ENCODE assay signal across 1 cellular context in genomic region chr5:135041726-135042125, GRCh38.
TF ChIP-seq lines count a peak whose summit lies in the region.

No MANE protein-coding gene starts in this region.

TF ChIP-seq in H1, 55 proteins besides CTCF, POLR2A, EP300 and RAD21 (continued from another document):
- TF ChIP-seq USF2 (IDR thresholded peaks at IDR 0.05; ENCODE audit: low read length) (no peak), FOSL1 (IDR thresholded peaks at IDR 0.05; ENCODE audit: insufficient read depth, low read depth, low read length) (no peak), SP2 (IDR thresholded peaks at IDR 0.05; ENCODE audit: low read length) (no peak), RNF2 (IDR thresholded peaks at IDR 0.05; ENCODE audit: borderline replicate concordance, low read depth, low read length, missing control alignments, poor library complexity, severe bottlenecking) (peak; percentile 63), TAF1 (IDR thresholded peaks at IDR 0.05; ENCODE audit: low read depth, low read length) (no peak), POLR2AphosphoS5 (IDR thresholded peaks at IDR 0.05; ENCODE audit: low read depth, low read length) (no peak), HDAC6 (IDR thresholded peaks at IDR 0.05; ENCODE audit: low read depth, low read length) (no peak), CBX8 (IDR thresholded peaks at IDR 0.05; ENCODE audit: borderline replicate concordance, low read depth, low read length) (0 out of 2 replicates have a peak, but pooled peaks have one; percentile 11), YY1 (IDR thresholded peaks at IDR 0.05; ENCODE audit: low read depth, low read length) (no peak), BACH1 (IDR thresholded peaks at IDR 0.05; ENCODE audit: low read length) (no peak), GTF2F1 (IDR thresholded peaks at IDR 0.05; ENCODE audit: borderline replicate concordance, low read depth, low read length) (no peak)
